In the genomic region with DNA sequence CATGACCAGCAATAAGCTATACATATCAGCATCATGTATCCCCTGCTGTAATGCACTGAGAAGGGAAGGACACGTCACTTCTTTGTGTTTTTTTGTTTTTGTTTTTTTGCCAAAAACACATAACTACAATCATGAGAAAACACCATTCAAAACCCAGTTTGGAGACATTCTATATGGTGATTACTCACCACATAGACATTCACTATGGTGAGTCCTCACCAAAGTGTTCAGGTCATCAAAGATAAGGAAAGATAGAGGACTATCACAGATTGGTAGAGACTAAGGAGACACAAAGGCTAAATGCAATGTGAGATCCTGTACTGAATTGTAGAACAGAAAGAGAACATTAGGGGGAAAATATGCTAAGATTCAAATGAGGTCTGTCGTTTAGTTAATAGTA, we compare ENCODE assay signal across 2 cellular contexts.
TF ChIP-seq lines count a peak whose summit lies in the region.

No MANE protein-coding gene starts in this region.

TF ChIP-seq in endothelial cell of umbilical vein, 7 proteins besides CTCF, POLR2A, EP300 and RAD21:
- no peak for TF ChIP-seq MYC (IDR thresholded peaks at IDR 0.05; ENCODE audit: low read depth, low read length)

TF ChIP-seq in HEK293T, 16 proteins besides CTCF, POLR2A, EP300 and RAD21:
- TF ChIP-seq HDGF (IDR thresholded peaks at IDR 0.05; ENCODE audit: borderline replicate concordance): no peak
- no peak for TF ChIP-seq BHLHE40 (IDR thresholded peaks at IDR 0.05; ENCODE audit: borderline replicate concordance)
- no peak for TF ChIP-seq SP1 (IDR thresholded peaks at IDR 0.05)
- no peak for TF ChIP-seq CTBP1 (IDR thresholded peaks at IDR 0.05; ENCODE audit: borderline replicate concordance)
- no peak for TF ChIP-seq ARNT (IDR thresholded peaks at IDR 0.05)
- TF ChIP-seq, protein P1, sequence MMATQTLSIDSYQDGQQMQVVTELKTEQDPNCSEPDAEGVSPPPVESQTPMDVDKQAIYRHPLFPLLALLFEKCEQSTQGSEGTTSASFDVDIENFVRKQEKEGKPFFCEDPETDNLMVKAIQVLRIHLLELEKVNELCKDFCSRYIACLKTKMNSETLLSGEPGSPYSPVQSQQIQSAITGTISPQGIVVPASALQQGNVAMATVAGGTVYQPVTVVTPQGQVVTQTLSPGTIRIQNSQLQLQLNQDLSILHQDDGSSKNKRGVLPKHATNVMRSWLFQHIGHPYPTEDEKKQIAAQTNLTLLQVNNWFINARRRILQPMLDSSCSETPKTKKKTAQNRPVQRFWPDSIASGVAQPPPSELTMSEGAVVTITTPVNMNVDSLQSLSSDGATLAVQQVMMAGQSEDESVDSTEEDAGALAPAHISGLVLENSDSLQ (IDR thresholded peaks at IDR 0.05): no peak
- TF ChIP-seq L3MBTL2 (conservative IDR thresholded peaks at IDR 0.05): no peak
- TF ChIP-seq ELF4 (IDR thresholded peaks at IDR 0.05): no peak
- no peak for TF ChIP-seq NFRKB (IDR thresholded peaks at IDR 0.05)
- no peak for TF ChIP-seq FOXA1 (IDR thresholded peaks at IDR 0.05)
- TF ChIP-seq TARDBP (IDR thresholded peaks at IDR 0.05): no peak
